In the genomic region with DNA sequence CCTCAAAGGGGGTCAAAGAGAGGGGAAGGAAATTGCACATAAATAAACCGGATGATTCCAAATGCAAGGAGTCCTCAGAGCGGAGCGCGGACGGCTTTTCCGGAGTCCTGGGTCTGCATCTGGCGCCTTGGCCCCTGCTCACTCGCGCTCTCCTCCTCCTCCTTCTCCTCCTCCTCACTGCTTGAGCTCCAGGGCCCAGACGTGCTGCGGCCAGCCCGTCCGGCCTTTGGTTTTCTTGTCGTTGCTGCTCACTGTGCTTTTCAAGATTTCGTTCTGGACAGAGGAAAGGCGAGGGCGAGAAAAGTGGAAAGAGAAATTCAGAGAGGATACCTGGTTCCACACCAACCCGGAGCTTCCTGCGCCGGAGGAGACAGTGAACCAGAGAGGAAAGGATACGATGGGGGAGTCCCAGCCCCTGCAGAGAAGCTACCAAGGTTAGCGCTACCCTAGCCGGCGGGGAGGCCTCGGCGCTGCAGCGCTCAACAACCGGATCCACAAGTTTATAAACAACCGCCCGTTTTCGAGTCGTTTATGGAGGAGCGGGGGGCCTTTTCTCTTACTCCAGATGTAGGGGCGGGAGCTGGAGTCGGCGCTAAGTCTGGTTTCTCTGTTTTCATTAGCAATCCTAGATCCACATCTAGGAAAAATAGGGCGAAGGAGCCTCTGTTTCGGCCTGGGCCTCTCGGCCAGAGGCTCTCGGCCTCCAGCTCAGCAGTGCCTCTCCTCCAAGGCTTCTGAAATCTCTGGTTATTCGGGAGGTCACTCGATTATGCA, we compare ENCODE assay signal across 15 cellular contexts. TPM values are rescaled to one million over a fixed set of nuclear protein-coding genes. Genes with fewer than 3 reads are reported as not detected.
DNase-seq lines count a peak whose midpoint lies in the region; ATAC-seq and TF ChIP-seq lines count a peak whose summit lies in the region.
"Had no signal": no experiment of that assay in that cellular context is flagged by ENCODE, and none has a peak within 500 bp of the region (broad histone marks: within the 10 kb centered on the region; RNA-seq: fewer than 3 reads in every experiment).

No MANE protein-coding gene starts in this region.

- intact Hi-C loops in breast epithelium (cut with DNase I; ENCODE audit: low total_unique reads) = no loop called here
- intact Hi-C loops in mammary epithelial cell (cut with micrococcal nuclease) = no loop called here
- intact Hi-C loops in vagina (cut with DNase I) = no loop called here

- H3K4me2 ChIP-seq in mammary epithelial cell (ENCODE audit: insufficient read depth, low read depth, low read length) = no peak overlapping the region

- H3K27me3 ChIP-seq in breast epithelium (peaks cover 4 to 95% of the 10 kb centered on the region in 2 donors), mammary epithelial cell (ENCODE audit: insufficient read depth, low read length) (peaks cover 77% of the 10 kb centered on the region), mucosa of stomach (ENCODE audit: control insufficient read depth, insufficient read depth, low read length) (peaks cover 96% of the 10 kb centered on the region), vagina (no peaks in the 10 kb centered on the region)

- H2AFZ ChIP-seq in mammary epithelial cell (ENCODE audit: low read depth, low read length) = no peak overlapping the region

- ATAC-seq in HG03520 (IDR thresholded peaks at IDR 0.05; ENCODE audit: unreplicated experiment) = no peak
- ATAC-seq in HG03280 (IDR thresholded peaks at IDR 0.05; ENCODE audit: unreplicated experiment) = no peak

- DNase-seq in breast epithelium (ENCODE audit: low spot score in 2 of 2) (no peak), mammary epithelial cell (no peak), coronary artery (ENCODE audit: low spot score) (no peak), vagina (ENCODE audit: extremely low spot score in 2 of 2) (no peak), NCI-H146 (lab: John Stamatoyannopoulos, UW) (no peak)
- DNase-seq: activated naive CD4-positive, alpha-beta T cell treated with Interleukin-2 at 50 U/mL for 16 hours; CD8-positive, alpha-beta memory T cell; GOT3; midbrain; NCI-H510A; stimulated activated CD4-positive, alpha-beta T cell treated with anti-CD3 and anti-CD28 coated beads, Interleukin-4, amount 100 ng/mL, for 24 hours had no signal

- no peaks in the 10 kb centered on the region for H3K79me2 ChIP-seq in mammary epithelial cell (ENCODE audit: insufficient read depth, low read length)

- CTCF ChIA-PET in mammary epithelial cell (lab: Charles Lee; ENCODE audit: low non-redundant PET) = no interaction called here

- H4K20me1 ChIP-seq in mammary epithelial cell (ENCODE audit: insufficient read depth, low read length) = no peaks in the 10 kb centered on the region

- no peaks in the 10 kb centered on the region for H3K36me3 ChIP-seq in breast epithelium
- H3K36me3 ChIP-seq in mammary epithelial cell (ENCODE audit: insufficient read depth, low read length) = no peaks in the 10 kb centered on the region
- H3K36me3 ChIP-seq in mucosa of stomach (ENCODE audit: control insufficient read depth, insufficient read depth, low read length) = no peaks in the 10 kb centered on the region
- H3K36me3 ChIP-seq in vagina = no peaks in the 10 kb centered on the region

- H3K9ac ChIP-seq in mammary epithelial cell (ENCODE audit: insufficient read depth, low read length) (no peak overlapping the region), mucosa of stomach (ENCODE audit: low read length) (peak overlapping the region; percentile 22)

- H3K9me3 ChIP-seq in breast epithelium = no peaks in the 10 kb centered on the region
- H3K9me3 ChIP-seq in mammary epithelial cell (replicated peaks; ENCODE audit: insufficient read depth, low read length) = peaks cover 5% of the 10 kb centered on the region
- H3K9me3 ChIP-seq in mucosa of stomach (ENCODE audit: control insufficient read depth, low read length) = no peaks in the 10 kb centered on the region
- H3K9me3 ChIP-seq in vagina = no peaks in the 10 kb centered on the region

- peak overlapping the region; percentile 55 to 83 (median 59) for H3K4me3 ChIP-seq in breast epithelium
- H3K4me3 ChIP-seq in mammary epithelial cell (replicated peaks in 1 of 3; ENCODE audit: insufficient read depth in 1 of 3, low read depth in 2 of 3, low read length in 3 of 3) = no peak overlapping the region
- peak overlapping the region; percentile 87 for H3K4me3 ChIP-seq in coronary artery
- H3K4me3 ChIP-seq in mucosa of stomach (ENCODE audit: low read length) = no peak overlapping the region
- H3K4me3 ChIP-seq in vagina = peak overlapping the region; percentile 56 to 66

- no TSS peak for BruUV-seq in mammary epithelial cell (replicated peaks; lab: Mats Ljungman, UMichigan)

- no peak for TF ChIP-seq POLR2A in breast epithelium (IDR thresholded peaks at IDR 0.05)
- TF ChIP-seq POLR2A in vagina (IDR thresholded peaks at IDR 0.05) = no peak

- H3K4me1 ChIP-seq in breast epithelium (no peaks in the 10 kb centered on the region), mammary epithelial cell (ENCODE audit: insufficient read depth, low read length) (peaks cover 7% of the 10 kb centered on the region), mucosa of stomach (ENCODE audit: control insufficient read depth, insufficient read depth, low read length) (peaks cover 8% of the 10 kb centered on the region), vagina (peaks cover 36% of the 10 kb centered on the region)

- in situ Hi-C loops in mammary epithelial cell (cut with MboI; ENCODE audit: low sequenced_read_pairs in 2 of 2) = no loop called here

- WGBS in mammary epithelial cell (ENCODE audit: low coverage, missing lambda C conversion rate) = 25% methylated on average over 37 of the region's 42 CpGs

- dilution Hi-C loops in mammary epithelial cell (cut with HindIII; ENCODE audit: low sequenced_read_pairs) = no loop called here

- TF ChIP-seq CTCF in breast epithelium (IDR thresholded peaks at IDR 0.05) (no peak), mammary epithelial cell (conservative IDR thresholded peaks at IDR 0.05 in 1 of 2, IDR thresholded peaks at IDR 0.05 in 1 of 2; ENCODE audit: extremely low read depth in 1 of 2, insufficient read depth in 1 of 2, low read depth in 1 of 2, low read length in 2 of 2) (no peak), coronary artery (IDR thresholded peaks at IDR 0.05) (no peak), vagina (IDR thresholded peaks at IDR 0.05) (no peak)

- H3K27ac ChIP-seq in breast epithelium = peak overlapping the region; percentile 45 to 91
- H3K27ac ChIP-seq in mammary epithelial cell (ENCODE audit: insufficient read depth, low read depth, low read length) = no peak overlapping the region
- H3K27ac ChIP-seq in coronary artery = peak overlapping the region; percentile 95 to 99
- peak overlapping the region; percentile 90 for H3K27ac ChIP-seq in vagina

RNA-seq across cellular contexts. Expression of gene HAND2, which starts 2.7 kb away (rescaled TPM):
- total RNA-seq in breast epithelium (10 to 100 TPM; 10.5 to 29.6 (median 12.8) TPM), mammary epithelial cell (not detected), vagina (26.0 TPM)
- polyA plus RNA-seq in mammary epithelial cell = not detected
- not detected for polyA minus RNA-seq in mammary epithelial cell
- total RNA-seq: CD8-positive, alpha-beta memory T cell; T-helper 1 cell treated with Interleukin-12 subunit alpha and Interleukin-12 subunit beta and Interleukin-4 antibody, amounts not matched to agents 30 ng/mL and 1 ng/mL, for 36 hours had no signal
- polyA plus RNA-seq: CD8-positive, alpha-beta memory T cell had no signal

Comparison
In these comparisons a context has a peak if more than half of its experiments do, and no peak if none do; other contexts are left out.
1. H3K4me3 ChIP-seq: peak in breast epithelium (3 of 3), coronary artery (single experiment) and vagina (2 of 2); none in mammary epithelial cell (0 of 3) and mucosa of stomach (single experiment).
2. RNA of gene HAND2, which starts 2.7 kb away (total RNA-seq): 26.0 TPM in vagina (single experiment) and 10.5 to 29.6 TPM in breast epithelium; not detected in mammary epithelial cell; every median in the first group is over 10 times any median in the second.